Comparison of ENCODE assay signal across 26 cellular contexts in genomic region chr3:123374016-123374415, GRCh38.
DNase-seq lines count a peak whose midpoint lies in the region; ATAC-seq and TF ChIP-seq lines count a peak whose summit lies in the region.
"Had no signal": no experiment of that assay in that cellular context is flagged by ENCODE, and none has a peak within 500 bp of the region (broad histone marks: within the 10 kb centered on the region; RNA-seq: fewer than 3 reads in every experiment).

No MANE protein-coding gene starts in this region.

- H3K4me1 ChIP-seq in heart right ventricle, result peaks cover 20 to 97% (median 74%) of the 10 kb centered on the region in 9 donors
- peaks cover 0 to 54% (median 19%) of the 10 kb centered on the region in 3 donors for H3K4me1 ChIP-seq in esophagus squamous epithelium
- H3K4me1 ChIP-seq in sigmoid colon, result peaks cover 0 to 93% (median 86%) of the 10 kb centered on the region in 4 donors
- H3K4me1 ChIP-seq: adrenal gland, uterus had no signal

- no peak overlapping the region for H3K4me3 ChIP-seq in heart right ventricle
- no peak overlapping the region for H3K4me3 ChIP-seq in esophagus squamous epithelium
- H3K4me3 ChIP-seq in sigmoid colon, result no peak overlapping the region
- H3K4me3 ChIP-seq: adrenal gland, GM23248, uterus had no signal

- H3K27ac ChIP-seq in heart right ventricle (peak overlapping the region; percentile 47 to 95 (median 84)), esophagus squamous epithelium (peak overlapping the region in 3 of 4 donors; percentile 57 to 76 (median 75)), sigmoid colon (peak overlapping the region; percentile 68 to 91 (median 82))
- H3K27ac ChIP-seq: brain microvascular endothelial cell, GM23248, neutrophil had no signal

- TF ChIP-seq POLR2A in esophagus squamous epithelium (IDR thresholded peaks at IDR 0.05) (no peak), sigmoid colon (IDR thresholded peaks at IDR 0.05) (no peak)

- H3K36me3 ChIP-seq in heart right ventricle (peaks cover 0 to 3% (median 0%) of the 10 kb centered on the region in 9 donors), esophagus squamous epithelium (no peaks in the 10 kb centered on the region), sigmoid colon (no peaks in the 10 kb centered on the region)
- H3K36me3 ChIP-seq: adrenal gland, brain microvascular endothelial cell, neutrophil, uterus had no signal

- TF ChIP-seq EP300 in sigmoid colon (IDR thresholded peaks at IDR 0.05), result no peak

- H3K27me3 ChIP-seq in heart right ventricle (no peaks in the 10 kb centered on the region), esophagus squamous epithelium (no peaks in the 10 kb centered on the region), sigmoid colon (no peaks in the 10 kb centered on the region)
- H3K27me3 ChIP-seq: adrenal gland, uterus had no signal

- ATAC-seq in heart right ventricle (peak in 1 of 8 donors; percentile 10), Right ventricle myocardium inferior (no peak)
- ATAC-seq: CD8-positive, alpha-beta T cell; T-helper 17 cell had no signal

- DNase-seq in heart right ventricle (no peak), Right ventricle myocardium inferior (ENCODE audit: missing footprints) (no peak), esophagus squamous epithelium (lab: John Stamatoyannopoulos, UW) (no peak), sigmoid colon (peak; percentile 32), AG20443 (ENCODE audit: low spot score) (no peak), islet precursor cell (no peak)
- no peak for DNase-seq in activated naive CD4-positive, alpha-beta T cell treated with Interleukin-2 at 50 U/mL for 16 hours
- DNase-seq in activated CD4-positive, CD25-positive, alpha-beta regulatory T cell (lab: John Stamatoyannopoulos, UW), result no peak
- DNase-seq: activated CD4-positive, alpha-beta memory T cell treated with anti-CD3 and anti-CD28 coated beads for 36 hours; activated CD4-positive, CD25-positive, alpha-beta regulatory T cell treated with anti-CD3 and anti-CD28 coated beads, Interleukin-2, amount 50 U/mL, for 72 hours; activated naive CD4-positive, alpha-beta T cell treated with anti-CD3 and anti-CD28 coated beads, Interleukin-2, amount 10 ng/mL, durations not matched to agents 7 days and 5 days; adrenal gland; brain microvascular endothelial cell; CD8-positive, alpha-beta T cell; effector CD4-positive, alpha-beta T cell; GM23248; naive B cell; NCI-H1092; NCI-H187 treated with DMSO at 0.1 percent for 48 hours; NCI-H526 treated with DMSO at 0.1 percent for 48 hours; posterior cingulate gyrus; SHP77; stimulated activated CD4-positive, alpha-beta T cell treated with anti-CD3 and anti-CD28 coated beads, Interleukin-4, amount 100 ng/mL, for 24 hours; T-helper 17 cell; uterus had no signal

- TF ChIP-seq CTCF in heart right ventricle (IDR thresholded peaks at IDR 0.05) (no peak), esophagus squamous epithelium (IDR thresholded peaks at IDR 0.05) (no peak), sigmoid colon (IDR thresholded peaks at IDR 0.05) (no peak)

- 53 to 58% methylated on average over 2 of the region's 2 CpGs for WGBS in heart right ventricle, 2 donors
- WGBS in esophagus squamous epithelium, 2 donors, result 81% methylated on average over 2 of the region's 2 CpGs
- 70 to 84% methylated on average over 2 of the region's 2 CpGs for WGBS in sigmoid colon, 2 donors

- intact Hi-C loops in heart right ventricle (cut with DNase I), result loop anchor here in 2 of 10 donors (5.0 kb wide), 3 partner anchors 37 to 73 kb away; partner anchors contain the start of gene ADCY5 (in 1 of the 2)
- intact Hi-C loops in Right ventricle myocardium inferior (cut with DNase I), result loop anchor here (5.0 kb wide), 1 partner anchor 33 kb away; no protein-coding TSS in a partner anchor
- intact Hi-C loops in esophagus squamous epithelium (cut with DNase I), result no loop called here
- intact Hi-C loops in sigmoid colon (cut with DNase I), result loop anchor here (5.0 kb wide), 2 partner anchors 33 to 42 kb away; no protein-coding TSS in a partner anchor

- H3K9me3 ChIP-seq in heart right ventricle, result peaks cover 0 to 5% (median 0%) of the 10 kb centered on the region in 11 donors
- H3K9me3 ChIP-seq in esophagus squamous epithelium, result no peaks in the 10 kb centered on the region
- no peaks in the 10 kb centered on the region for H3K9me3 ChIP-seq in sigmoid colon
- H3K9me3 ChIP-seq: adrenal gland, neutrophil, uterus had no signal
